In genomic region chr1:160205242-160205973, GRCh38 we compare ENCODE assay signal across 1 cellular context.
A peak's percentile ranks its signal among the peaks of the same experiment; 100 is the strongest.
TF ChIP-seq lines count a peak whose summit lies in the region.

Gene PEA15, plus strand, starts transcription at chr1:160205384. Its CDS starts 6,161 bp downstream, at chr1:160211545.

TF ChIP-seq in K562, 482 proteins besides CTCF, POLR2A, EP300 and RAD21 (continued from another document and continues in another):
- TF ChIP-seq ARID4B (CRISPR knock-in tag; IDR thresholded peaks at IDR 0.05) = peak; percentile 52; the same call in 1 of the 2 replicates
- TF ChIP-seq MAFK (IDR thresholded peaks at IDR 0.05; ENCODE audit: low read length) = no peak
- TF ChIP-seq XRCC4 (IDR thresholded peaks at IDR 0.05; ENCODE audit: extremely low read depth, insufficient read depth, insufficient read length) = no peak
- TF ChIP-seq CBX1 (IDR thresholded peaks at IDR 0.05; ENCODE audit: low read depth) = no peak
- no peak for TF ChIP-seq NFYB (IDR thresholded peaks at IDR 0.05; ENCODE audit: extremely low read depth, insufficient read length)
- TF ChIP-seq CEBPG (CRISPR knock-in tag; IDR thresholded peaks at IDR 0.05) = no peak
- no peak for TF ChIP-seq CEBPG (tag; conservative IDR thresholded peaks at IDR 0.05 in 1 of 2, IDR thresholded peaks at IDR 0.05 in 1 of 2)
- no peak for TF ChIP-seq ZNF518B (CRISPR knock-in tag; IDR thresholded peaks at IDR 0.05)
- TF ChIP-seq SP2 (IDR thresholded peaks at IDR 0.05; ENCODE audit: extremely low read depth, low read depth, low read length, poor library complexity, severe bottlenecking) = no peak
- TF ChIP-seq ILF3 (IDR thresholded peaks at IDR 0.05; ENCODE audit: borderline replicate concordance) = no peak
- TF ChIP-seq MTF1 (CRISPR knock-in tag; IDR thresholded peaks at IDR 0.05; ENCODE audit: borderline replicate concordance) = no peak
- no peak for TF ChIP-seq ZNF277 (CRISPR knock-in tag; IDR thresholded peaks at IDR 0.05; ENCODE audit: borderline replicate concordance)
- TF ChIP-seq ZFP91 (CRISPR knock-in tag; IDR thresholded peaks at IDR 0.05) = no peak
- TF ChIP-seq CEBPB (tag; IDR thresholded peaks at IDR 0.05) = no peak
- TF ChIP-seq ZZZ3 (IDR thresholded peaks at IDR 0.05) = no peak
- peak; percentile 44; the same call in 1 of the 2 replicates for TF ChIP-seq ELF1 (tag; IDR thresholded peaks at IDR 0.05)
- no peak for TF ChIP-seq PPARD (CRISPR knock-in tag; IDR thresholded peaks at IDR 0.05)
- TF ChIP-seq NCOA2 (IDR thresholded peaks at IDR 0.05; ENCODE audit: partially characterized antibody in 2 of 2) = no peak
- TF ChIP-seq ETS2 (tag; IDR thresholded peaks at IDR 0.05; ENCODE audit: borderline replicate concordance, poor library complexity, severe bottlenecking) = no peak
- TF ChIP-seq RBM14 (IDR thresholded peaks at IDR 0.05; ENCODE audit: borderline replicate concordance, insufficient read depth, low read depth, low read length) = no peak
- no peak for TF ChIP-seq TCFL5 (CRISPR knock-in tag; conservative IDR thresholded peaks at IDR 0.05)
- TF ChIP-seq HBP1 (CRISPR knock-in tag; IDR thresholded peaks at IDR 0.05) = no peak
- no peak for TF ChIP-seq TEAD2 (tag; IDR thresholded peaks at IDR 0.05)
- TF ChIP-seq ZNF347 (CRISPR knock-in tag; IDR thresholded peaks at IDR 0.05; ENCODE audit: low read depth) = no peak
- TF ChIP-seq SIN3A (IDR thresholded peaks at IDR 0.05; ENCODE audit: borderline replicate concordance in 2 of 2, control insufficient read depth in 1 of 2, low read depth in 2 of 2, low read length in 2 of 2) = peak; percentile 9 to 68; a peak in 1 of 4 replicates
- no peak for TF ChIP-seq ZNF143 (CRISPR knock-in tag; IDR thresholded peaks at IDR 0.05)
- TF ChIP-seq ZNF79 (CRISPR knock-in tag; IDR thresholded peaks at IDR 0.05; ENCODE audit: low read depth) = no peak
- no peak for TF ChIP-seq E2F5 (CRISPR knock-in tag; IDR thresholded peaks at IDR 0.05)
- no peak for TF ChIP-seq HDAC3 (IDR thresholded peaks at IDR 0.05; ENCODE audit: borderline replicate concordance, partially characterized antibody)
- TF ChIP-seq CBFB (CRISPR knock-in tag; IDR thresholded peaks at IDR 0.05) = peak; percentile 58; the same call in 1 of the 2 replicates
- no peak for TF ChIP-seq MBD2 (IDR thresholded peaks at IDR 0.05; ENCODE audit: borderline replicate concordance, low read depth)
- no peak for TF ChIP-seq ZNF592 (IDR thresholded peaks at IDR 0.05)
- peak in 1 of 2 experiments; percentile 77 for TF ChIP-seq E2F6 (IDR thresholded peaks at IDR 0.05; ENCODE audit: borderline replicate concordance in 1 of 2, extremely low read depth in 1 of 2, insufficient read depth in 1 of 2, insufficient read length in 1 of 2, low read depth in 1 of 2, low read length in 1 of 2, poor library complexity in 1 of 2, severe bottlenecking in 1 of 2)
- no peak for TF ChIP-seq HINFP (tag; conservative IDR thresholded peaks at IDR 0.05; ENCODE audit: low read depth)
- TF ChIP-seq RBBP5 (IDR thresholded peaks at IDR 0.05; ENCODE audit: borderline replicate concordance, insufficient read depth, low read length, poor library complexity, severe bottlenecking) = no peak
- no peak for TF ChIP-seq MCM5 (IDR thresholded peaks at IDR 0.05; ENCODE audit: low read depth)
- no peak for TF ChIP-seq CHD2 (IDR thresholded peaks at IDR 0.05; ENCODE audit: low read depth, low read length)
